19 cellular contexts compared by ENCODE assay signal in genomic region chr6:90484903-90485302, GRCh38.
DNase-seq lines count a peak whose midpoint lies in the region; ATAC-seq and TF ChIP-seq lines count a peak whose summit lies in the region.
"Had no signal": no experiment of that assay in that cellular context is flagged by ENCODE, and none has a peak within 500 bp of the region (broad histone marks: within the 10 kb centered on the region; RNA-seq: fewer than 3 reads in every experiment).

No MANE protein-coding gene starts in this region.

- TF ChIP-seq CTCF in osteoblast (IDR thresholded peaks at IDR 0.05; ENCODE audit: extremely low read depth, low read depth, low read length) (no peak), colonic mucosa (IDR thresholded peaks at IDR 0.05) (no peak)

- intact Hi-C loops in colonic mucosa (cut with DNase I) = no loop called here

- no peak overlapping the region for H3K4me3 ChIP-seq in osteoblast (ENCODE audit: insufficient read depth, low read length)
- no peak overlapping the region for H3K4me3 ChIP-seq in colonic mucosa
- H3K4me3 ChIP-seq: prostate gland, transverse colon had no signal

- no peaks in the 10 kb centered on the region for H3K9me3 ChIP-seq in osteoblast (ENCODE audit: low read depth, low read length)
- H3K9me3 ChIP-seq in colonic mucosa = no peaks in the 10 kb centered on the region
- H3K9me3 ChIP-seq: prostate gland, transverse colon had no signal

- no peak overlapping the region for H2AFZ ChIP-seq in osteoblast (ENCODE audit: low read length)

- no peaks in the 10 kb centered on the region for H3K79me2 ChIP-seq in osteoblast (ENCODE audit: insufficient read depth, low read length)

- no peak overlapping the region for H3K4me2 ChIP-seq in osteoblast (ENCODE audit: insufficient read depth, low read length)

- H3K36me3 ChIP-seq in osteoblast (ENCODE audit: insufficient read depth, low read length) = no peaks in the 10 kb centered on the region
- H3K36me3 ChIP-seq in colonic mucosa = no peaks in the 10 kb centered on the region
- H3K36me3 ChIP-seq: prostate gland, transverse colon had no signal

- no peaks in the 10 kb centered on the region for H4K20me1 ChIP-seq in osteoblast (ENCODE audit: insufficient read depth, low read length)

- H3K4me1 ChIP-seq in osteoblast (ENCODE audit: insufficient read depth, low read length) (no peaks in the 10 kb centered on the region), colonic mucosa (no peaks in the 10 kb centered on the region)
- H3K4me1 ChIP-seq: foreskin keratinocyte, prostate gland had no signal

- peaks cover 6% of the 10 kb centered on the region for H3K27me3 ChIP-seq in osteoblast (ENCODE audit: insufficient read depth, low read length)
- no peaks in the 10 kb centered on the region for H3K27me3 ChIP-seq in colonic mucosa
- H3K27me3 ChIP-seq: foreskin keratinocyte, transverse colon had no signal

- in situ Hi-C loops in G401 (cut with HindIII; ENCODE audit: low sequenced_read_pairs) = no loop called here

- H3K9ac ChIP-seq in colonic mucosa (ENCODE audit: low read depth in 2 of 2, low read length in 2 of 2) = no peak overlapping the region

- ATAC-seq in HG02588 (IDR thresholded peaks at IDR 0.05; ENCODE audit: unreplicated experiment) = no peak
- ATAC-seq in HG03196 (IDR thresholded peaks at IDR 0.05; ENCODE audit: unreplicated experiment) = no peak
- ATAC-seq: foreskin keratinocyte had no signal

- no peak overlapping the region for H3K27ac ChIP-seq in osteoblast (ENCODE audit: low read depth, low read length)
- H3K27ac ChIP-seq in colonic mucosa = no peak overlapping the region
- H3K27ac ChIP-seq: foreskin keratinocyte, prostate gland had no signal

- DNase-seq in G401 (ENCODE audit: low spot score) (peak; percentile 35), anterior cingulate cortex (lab: John Stamatoyannopoulos, UW) (peak in 53 of 58 donors; percentile 8 to 89 (median 56)), hypothalamus (lab: John Stamatoyannopoulos, UW) (peak in 40 of 51 donors; percentile 8 to 89 (median 59)), occipital lobe (lab: John Stamatoyannopoulos, UW) (peak; percentile 41), osteoblast (ENCODE audit: insufficient read length, low spot score, missing footprints) (no peak), colonic mucosa (no peak)
- DNase-seq: activated CD4-positive, alpha-beta T cell treated with anti-CD3 and anti-CD28 coated beads for 48 hours; activated gamma-delta T cell; aorta; CD4-positive, alpha-beta T cell; foreskin keratinocyte; IMR-90; NCI-H1694 treated with DMSO at 0.1 percent for 48 hours; NCI-H446; NK-92 treated with Interleukin-12 subunit alpha and Interleukin-12 subunit beta, amount 100 ng/mL, for 24 hours; transverse colon had no signal

Comparison
In these comparisons a context has a peak if more than half of its experiments do, and no peak if none do; other contexts are left out.
1. DNase-seq: peak in G401 (single experiment), anterior cingulate cortex (53 of 58), hypothalamus (40 of 51) and occipital lobe (single experiment); none in osteoblast (single experiment) and colonic mucosa (single experiment).